Comparison of ENCODE assay signal across 23 cellular contexts in genomic region chr6:92577077-92577719, GRCh38.
DNase-seq lines count a peak whose midpoint lies in the region; ATAC-seq and TF ChIP-seq lines count a peak whose summit lies in the region.
"Had no signal": no experiment of that assay in that cellular context is flagged by ENCODE, and none has a peak within 500 bp of the region (broad histone marks: within the 10 kb centered on the region; RNA-seq: fewer than 3 reads in every experiment).

No MANE protein-coding gene starts in this region.

- H3K4me1 Mint-ChIP-seq in neural progenitor cell, result peaks cover 6% of the 10 kb centered on the region
- H3K4me1 Mint-ChIP-seq: activated CD4-positive, alpha-beta memory T cell treated with anti-CD3 and anti-CD28 coated beads, Interleukin-2, amount 10 ng/mL, durations not matched to agents 7 days and 5 days; B cell; IgD-negative memory B cell; nephron had no signal

- H3K9me3 Mint-ChIP-seq in neural progenitor cell, result peaks cover 28% of the 10 kb centered on the region

- H3K4me3 ChIP-seq in fibroblast of lung (replicated peaks in 1 of 4; ENCODE audit: control extremely low read depth in 1 of 4, insufficient read depth in 1 of 4, low read depth in 3 of 4, low read length in 4 of 4) (no peak overlapping the region), neural progenitor cell (no peak overlapping the region), OCI-LY7 (ENCODE audit: low read depth, low read length, poor library complexity, severe bottlenecking) (no peak overlapping the region)
- H3K4me3 ChIP-seq: colonic mucosa, GM23248, hepatocyte, sigmoid colon, SK-N-MC, uterus had no signal

- H2AFZ ChIP-seq in fibroblast of lung (ENCODE audit: low read length), result no peak overlapping the region
- peak overlapping the region; percentile 5 for H2AFZ ChIP-seq in neural progenitor cell (replicated peaks)
- H2AFZ ChIP-seq in OCI-LY7 (ENCODE audit: low read length), result no peak overlapping the region
- H2AFZ ChIP-seq: GM23248, hepatocyte had no signal

- H3K9ac ChIP-seq in fibroblast of lung (ENCODE audit: insufficient read depth, low read length), result no peak overlapping the region
- H3K9ac ChIP-seq in neural progenitor cell, result no peak overlapping the region
- H3K9ac ChIP-seq: GM23248 had no signal

- H3K4me2 ChIP-seq in fibroblast of lung (ENCODE audit: extremely low read depth, insufficient read depth, low read length) (no peak overlapping the region), neural progenitor cell (no peak overlapping the region), OCI-LY7 (ENCODE audit: low read length) (no peak overlapping the region)
- H3K4me2 ChIP-seq: hepatocyte had no signal

- no TSS peak for BruUV-seq in OCI-LY7 (replicated peaks; lab: Mats Ljungman, UMichigan)

- H3K4me1 ChIP-seq in fibroblast of lung (ENCODE audit: control insufficient read depth, extremely low read depth, insufficient read depth, low read length) (no peaks in the 10 kb centered on the region), neural progenitor cell (no peaks in the 10 kb centered on the region), OCI-LY7 (ENCODE audit: insufficient read depth, low read length, poor library complexity, severe bottlenecking) (no peaks in the 10 kb centered on the region)
- H3K4me1 ChIP-seq: colonic mucosa, sigmoid colon, uterus had no signal

- no peaks in the 10 kb centered on the region for H3F3A ChIP-seq in neural progenitor cell (ENCODE audit: low read depth)

- H3K27ac ChIP-seq in fibroblast of lung (ENCODE audit: insufficient read depth, low read length), result no peak overlapping the region
- no peak overlapping the region for H3K27ac ChIP-seq in neural progenitor cell
- no peak overlapping the region for H3K27ac ChIP-seq in OCI-LY7 (ENCODE audit: low read depth, low read length, poor library complexity, severe bottlenecking)
- H3K27ac ChIP-seq: colonic mucosa, GM23248, hepatocyte, sigmoid colon, SK-N-MC, uterus had no signal

- CTCF ChIA-PET in OCI-LY7 (lab: Charles Lee; ENCODE audit: unreplicated experiment), result no interaction called here

- POLR2A ChIA-PET in OCI-LY7 (lab: Charles Lee), result no interaction called here

- H3K9me3 ChIP-seq in fibroblast of lung (ENCODE audit: control insufficient read depth, insufficient read depth, low read depth, low read length) (no peaks in the 10 kb centered on the region), neural progenitor cell (ENCODE audit: low read depth) (no peaks in the 10 kb centered on the region), OCI-LY7 (ENCODE audit: low read length) (no peaks in the 10 kb centered on the region)
- H3K9me3 ChIP-seq: colonic mucosa, uterus had no signal

- no peaks in the 10 kb centered on the region for H3K36me3 Mint-ChIP-seq in neural progenitor cell

- no peaks in the 10 kb centered on the region for H3K9me2 ChIP-seq in OCI-LY7 (ENCODE audit: insufficient read depth, low read length)

- intact Hi-C loops in sciatic nerve (cut with DNase I) (no loop called here), OCI-LY7 (cut with micrococcal nuclease; ENCODE audit: unreplicated experiment) (no loop called here)

- TF ChIP-seq CTCF in fibroblast of lung (conservative IDR thresholded peaks at IDR 0.05 in 1 of 2, IDR thresholded peaks at IDR 0.05 in 1 of 2; ENCODE audit: low read depth in 1 of 2, low read length in 2 of 2) (no peak), neural progenitor cell (IDR thresholded peaks at IDR 0.05) (no peak), OCI-LY7 (conservative IDR thresholded peaks at IDR 0.05; ENCODE audit: low read length) (no peak)

- H3K79me2 ChIP-seq in fibroblast of lung (ENCODE audit: control insufficient read depth, insufficient read depth, low read length) (no peaks in the 10 kb centered on the region), neural progenitor cell (ENCODE audit: low read depth) (no peaks in the 10 kb centered on the region), OCI-LY7 (ENCODE audit: insufficient read depth, low read depth, low read length) (no peaks in the 10 kb centered on the region)
- H3K79me2 ChIP-seq: hepatocyte had no signal

- H3K27me3 Mint-ChIP-seq in neural progenitor cell (ENCODE audit: insufficient read depth, low read depth), result no peaks in the 10 kb centered on the region
- H3K27me3 Mint-ChIP-seq: activated CD4-positive, alpha-beta memory T cell treated with anti-CD3 and anti-CD28 coated beads, Interleukin-2, amount 10 ng/mL, durations not matched to agents 7 days and 5 days; B cell; IgD-negative memory B cell had no signal

- H3K4me3 Mint-ChIP-seq in neural progenitor cell, result no peak overlapping the region
- H3K4me3 Mint-ChIP-seq: activated CD4-positive, alpha-beta memory T cell treated with anti-CD3 and anti-CD28 coated beads, Interleukin-2, amount 10 ng/mL, durations not matched to agents 7 days and 5 days; activated T-helper 1 cell treated with anti-CD3 and anti-CD28 coated beads, Interleukin-12 subunit alpha, Interleukin-12 subunit beta, Interleukin-2, Interleukin-4 antibody, amounts not matched to agents 30 ng/mL and 10 ng/mL and 1 ng/mL, durations not matched to agents 14 hours and 24 hours and 36 hours; B cell; IgD-negative memory B cell; nephron had no signal

- no peaks in the 10 kb centered on the region for H4K20me1 ChIP-seq in fibroblast of lung (ENCODE audit: control insufficient read depth, extremely low read depth, insufficient read depth, low read length)
- H4K20me1 ChIP-seq in neural progenitor cell (ENCODE audit: low read depth), result no peaks in the 10 kb centered on the region
- no peaks in the 10 kb centered on the region for H4K20me1 ChIP-seq in OCI-LY7 (ENCODE audit: insufficient read depth, low read length)

- peak; percentile 43 for DNase-seq in H4 (ENCODE audit: low spot score)
- DNase-seq in OCI-M1 (lab: John Stamatoyannopoulos, UW), result peak; percentile 19
- DNase-seq in fibroblast of lung (ENCODE audit: low read depth in 2 of 2), result peak; percentile 55 to 84
- peak; percentile 45 for DNase-seq in neural progenitor cell (ENCODE audit: low spot score)
- DNase-seq in sciatic nerve (ENCODE audit: low spot score), result no peak
- no peak for DNase-seq in HUDEP-2 (lab: John Stamatoyannopoulos, UW; ENCODE audit: unreplicated experiment in 76 of 76)
- DNase-seq in OCI-LY7 (ENCODE audit: low spot score), result no peak
- DNase-seq: activated CD4-positive, alpha-beta memory T cell treated with anti-CD3 and anti-CD28 coated beads, Interleukin-2, amount 10 ng/mL, durations not matched to agents 7 days and 5 days; colonic mucosa; DMS79; GM23248; NCI-H1417 treated with DMSO at 0.1 percent for 48 hours; NCI-H345; sigmoid colon; uterus had no signal

- H3K36me3 ChIP-seq in fibroblast of lung (ENCODE audit: control insufficient read depth, insufficient read depth, low read length) (no peaks in the 10 kb centered on the region), neural progenitor cell (no peaks in the 10 kb centered on the region), OCI-LY7 (ENCODE audit: insufficient read depth, low read length) (no peaks in the 10 kb centered on the region)
- H3K36me3 ChIP-seq: colonic mucosa, sigmoid colon, uterus had no signal

- no peaks in the 10 kb centered on the region for H3K27me3 ChIP-seq in fibroblast of lung (ENCODE audit: control insufficient read depth, insufficient read depth, low read length)
- H3K27me3 ChIP-seq in neural progenitor cell, result no peaks in the 10 kb centered on the region
- H3K27me3 ChIP-seq: colonic mucosa, hepatocyte, sigmoid colon had no signal

- ATAC-seq in sciatic nerve, result no peak
- ATAC-seq in HG03175 (IDR thresholded peaks at IDR 0.05; ENCODE audit: unreplicated experiment), result no peak
- ATAC-seq: esophagus mucosa had no signal

- H3K27ac Mint-ChIP-seq in neural progenitor cell, result no peak overlapping the region
- H3K27ac Mint-ChIP-seq: activated CD4-positive, alpha-beta memory T cell treated with anti-CD3 and anti-CD28 coated beads, Interleukin-2, amount 10 ng/mL, durations not matched to agents 7 days and 5 days; activated T-helper 1 cell treated with anti-CD3 and anti-CD28 coated beads, Interleukin-12 subunit alpha, Interleukin-12 subunit beta, Interleukin-2, Interleukin-4 antibody, amounts not matched to agents 30 ng/mL and 10 ng/mL and 1 ng/mL, durations not matched to agents 14 hours and 24 hours and 36 hours; B cell; IgD-negative memory B cell; nephron had no signal

Comparison
In these comparisons a context has a peak if more than half of its experiments do, and no peak if none do; other contexts are left out.
1. DNase-seq: peak in H4 (single experiment), OCI-M1 (single experiment), fibroblast of lung (2 of 2) and neural progenitor cell (single experiment); none in sciatic nerve (single experiment), HUDEP-2 (0 of 76) and OCI-LY7 (single experiment).